Comparison of ENCODE assay signal across 8 cellular contexts in the genomic region with DNA sequence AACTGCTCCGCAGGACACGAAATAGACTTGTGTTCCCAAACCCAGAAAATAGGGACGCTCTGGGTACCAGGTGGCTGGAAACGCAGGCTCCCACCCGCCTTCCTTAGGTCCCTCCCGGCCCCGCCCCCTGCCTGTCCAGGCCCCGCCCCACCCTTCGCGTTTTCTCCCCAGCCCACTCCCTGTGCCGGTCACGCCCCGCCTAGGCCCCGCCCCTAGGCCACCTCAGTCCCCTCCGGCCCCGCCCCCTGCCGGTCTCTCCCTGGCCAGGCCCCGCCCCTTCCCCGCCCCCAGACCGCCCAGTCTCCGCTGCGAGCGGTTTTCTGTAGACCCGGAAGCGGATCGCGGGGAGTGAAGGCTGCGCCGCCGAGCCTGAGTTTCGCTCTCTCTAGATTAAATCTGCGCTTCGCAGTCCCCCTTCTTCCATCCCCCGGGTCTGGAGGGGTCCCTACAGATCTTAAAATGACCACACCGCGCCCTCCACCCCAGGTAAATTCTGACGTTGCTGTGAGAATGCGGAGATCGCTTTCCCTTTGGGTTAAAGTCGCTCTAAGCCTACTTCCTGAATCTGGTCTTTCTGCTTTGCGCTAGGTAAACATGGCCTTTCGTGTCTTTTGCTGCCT. TPM values are rescaled to one million over a fixed set of nuclear protein-coding genes. Genes with fewer than 3 reads are reported as not detected.
DNase-seq lines count a peak whose midpoint lies in the region; ATAC-seq and TF ChIP-seq lines count a peak whose summit lies in the region.

No MANE protein-coding gene starts in this region.

- peak overlapping the region; percentile 73 for H3K4me3 ChIP-seq in Caco-2 (ENCODE audit: low read depth, low read length)
- peak overlapping the region; percentile 67 for H3K4me3 ChIP-seq in PC-9
- peak overlapping the region; percentile 86 to 94 for H3K4me3 ChIP-seq in foreskin fibroblast (ENCODE audit: low read depth in 1 of 2, low read length in 2 of 2)

- H3K4me1 ChIP-seq in Caco-2, result no peaks in the 10 kb centered on the region
- peaks cover 7% of the 10 kb centered on the region for H3K4me1 ChIP-seq in PC-9 (replicated peaks; ENCODE audit: insufficient read depth)

- ATAC-seq in HG03039 (IDR thresholded peaks at IDR 0.05; ENCODE audit: unreplicated experiment) (peak; percentile 41), HG03469 (IDR thresholded peaks at IDR 0.05; ENCODE audit: unreplicated experiment) (no peak)
- ATAC-seq in stimulated activated memory B cell treated with anti-CD40 and anti-IgM and Interleukin-4, amounts not matched to agents 10 μg/mL and 1 μg/mL and 100 μg/mL, for 72 hours, result peak; percentile 92

- H3F3A ChIP-seq in PC-9 (ENCODE audit: insufficient read depth, low read depth), result peaks cover 30% of the 10 kb centered on the region; the same call in 1 of the 2 replicates

- intact Hi-C loops in Caco-2 (cut with micrococcal nuclease; ENCODE audit: unreplicated experiment), result loop anchor here (5.0 to 10.0 kb wide), 3 partner anchors 318 to 825 kb away; no protein-coding TSS in a partner anchor
- intact Hi-C loops in PC-9 (cut with micrococcal nuclease; ENCODE audit: unreplicated experiment), result loop anchor here (1.0 to 10.0 kb wide), 8 partner anchors 94 to 838 kb away; a partner anchor contains a TSS

- peaks cover 32% of the 10 kb centered on the region for H3K9me3 Mint-ChIP-seq in Caco-2 (ENCODE audit: unreplicated experiment)
- peaks cover 19% of the 10 kb centered on the region for H3K9me3 Mint-ChIP-seq in nephron
- H3K9me3 Mint-ChIP-seq in stimulated activated memory B cell treated with anti-CD40 and anti-IgM and Interleukin-4, amounts not matched to agents 10 μg/mL and 1 μg/mL and 100 μg/mL, for 72 hours, result peaks cover 22% of the 10 kb centered on the region

- H3K27ac Mint-ChIP-seq in Caco-2 (ENCODE audit: unreplicated experiment) (peak overlapping the region; percentile 80), nephron (peak overlapping the region; percentile 80 to 94 (median 85))
- H3K27ac Mint-ChIP-seq in stimulated activated memory B cell treated with anti-CD40 and anti-IgM and Interleukin-4, amounts not matched to agents 10 μg/mL and 1 μg/mL and 100 μg/mL, for 72 hours, result peak overlapping the region; percentile 100

- H3K27ac ChIP-seq in PC-9, result peak overlapping the region; percentile 64

- no peaks in the 10 kb centered on the region for H3K27me3 Mint-ChIP-seq in Caco-2 (ENCODE audit: insufficient read depth, unreplicated experiment)
- H3K27me3 Mint-ChIP-seq in nephron (ENCODE audit: low read depth), result no peaks in the 10 kb centered on the region
- no peaks in the 10 kb centered on the region for H3K27me3 Mint-ChIP-seq in stimulated activated memory B cell treated with anti-CD40 and anti-IgM and Interleukin-4, amounts not matched to agents 10 μg/mL and 1 μg/mL and 100 μg/mL, for 72 hours

- H3K4me3 Mint-ChIP-seq in Caco-2 (ENCODE audit: unreplicated experiment), result peak overlapping the region; percentile 87
- H3K4me3 Mint-ChIP-seq in nephron, result peak overlapping the region; percentile 99
- peak overlapping the region; percentile 100 for H3K4me3 Mint-ChIP-seq in stimulated activated memory B cell treated with anti-CD40 and anti-IgM and Interleukin-4, amounts not matched to agents 10 μg/mL and 1 μg/mL and 100 μg/mL, for 72 hours

- no TSS peak for BruUV-seq in Caco-2 (replicated peaks; lab: Mats Ljungman, UMichigan)
- no TSS peak for BruUV-seq in PC-9 (replicated peaks; lab: Mats Ljungman, UMichigan)

- no peaks in the 10 kb centered on the region for H3K79me2 ChIP-seq in PC-9 (ENCODE audit: low read depth)

- peaks cover 21% of the 10 kb centered on the region for H3K36me3 Mint-ChIP-seq in Caco-2 (ENCODE audit: insufficient read depth, unreplicated experiment)
- peaks cover 40% of the 10 kb centered on the region for H3K36me3 Mint-ChIP-seq in nephron (ENCODE audit: low read depth)
- H3K36me3 Mint-ChIP-seq in stimulated activated memory B cell treated with anti-CD40 and anti-IgM and Interleukin-4, amounts not matched to agents 10 μg/mL and 1 μg/mL and 100 μg/mL, for 72 hours, result peaks cover 44% of the 10 kb centered on the region

- H3K27me3 ChIP-seq in Caco-2 (replicated peaks; ENCODE audit: control insufficient read depth, insufficient read depth, low read length) (no peaks in the 10 kb centered on the region), PC-9 (ENCODE audit: insufficient read depth, low read depth) (no peaks in the 10 kb centered on the region)

- POLR2A ChIA-PET in Caco-2 (lab: Charles Lee), result interaction anchor here (0.7 kb wide), 1 partner anchor 143 kb away, joined by 3 read pairs; no protein-coding TSS in a partner anchor
- POLR2A ChIA-PET in PC-9 (lab: Charles Lee; ENCODE audit: unreplicated experiment), result no interaction called here

- peak overlapping the region; percentile 66 for H3K4me2 ChIP-seq in PC-9

- no peaks in the 10 kb centered on the region for H3K4me1 Mint-ChIP-seq in Caco-2 (ENCODE audit: low read depth, unreplicated experiment)
- peaks cover 21% of the 10 kb centered on the region for H3K4me1 Mint-ChIP-seq in nephron
- peaks cover 26% of the 10 kb centered on the region for H3K4me1 Mint-ChIP-seq in stimulated activated memory B cell treated with anti-CD40 and anti-IgM and Interleukin-4, amounts not matched to agents 10 μg/mL and 1 μg/mL and 100 μg/mL, for 72 hours

- TF ChIP-seq CTCF in Caco-2 (IDR thresholded peaks at IDR 0.05; ENCODE audit: insufficient read depth in 1 of 2, low read depth in 1 of 2, low read length in 1 of 2, severe bottlenecking in 1 of 2, unreplicated experiment in 1 of 2) (no peak), PC-9 (conservative IDR thresholded peaks at IDR 0.05) (no peak), foreskin fibroblast (IDR thresholded peaks at IDR 0.05; ENCODE audit: low read depth, low read length) (no peak), nephron (IDR thresholded peaks at IDR 0.05; ENCODE audit: unreplicated experiment in 3 of 3) (no peak)

- no peaks in the 10 kb centered on the region for H4K20me1 ChIP-seq in PC-9 (ENCODE audit: insufficient read depth)

- no peaks in the 10 kb centered on the region for H3K9me2 ChIP-seq in PC-9 (ENCODE audit: insufficient read depth)

- DNase-seq in Caco-2, result peak; percentile 82 to 92
- peak; percentile 76 to 93 for DNase-seq in PC-9
- DNase-seq in activated gamma-delta T cell (lab: John Stamatoyannopoulos, UW), result peak; percentile 75
- peak; percentile 87 to 97 for DNase-seq in foreskin fibroblast

- H3K9me3 ChIP-seq in Caco-2 (peaks cover 51% of the 10 kb centered on the region), PC-9 (ENCODE audit: insufficient read depth, low read depth) (peaks cover 40% of the 10 kb centered on the region)

- CTCF ChIA-PET in Caco-2 (lab: Charles Lee) (no interaction called here), PC-9 (lab: Charles Lee) (no interaction called here)

- H2AFZ ChIP-seq in PC-9, result peak overlapping the region; percentile 99

- H3K36me3 ChIP-seq in Caco-2 (ENCODE audit: control insufficient read depth, insufficient read depth, low read length) (no peaks in the 10 kb centered on the region), PC-9 (ENCODE audit: low read depth) (peaks cover 10% of the 10 kb centered on the region)

RNA-seq across cellular contexts. Expression of a gene that starts 3.7 kb away (rescaled TPM):
- total RNA-seq in Caco-2 (2022) (0.39 and 0.73 TPM in 2 replicates), PC-9 (2021) (6.8 and 11.2 TPM in 2 replicates)

RNA-seq across cellular contexts. Expression of a gene that starts 38.0 kb away (rescaled TPM):
- total RNA-seq in Caco-2 (2022) (1.3 and 2.2 TPM in 2 replicates), PC-9 (2021) (13.6 and 15.3 TPM in 2 replicates)

RNA-seq across cellular contexts. Expression of a gene that starts 57.8 kb away (rescaled TPM):
- total RNA-seq in Caco-2 (2022) (not detected in 2 replicates), PC-9 (2021) (10.2 and 14.5 TPM in 2 replicates)

Comparison
In these comparisons a context has a peak if more than half of its experiments do, and no peak if none do; other contexts are left out.
1. RNA of a gene that starts 57.8 kb away (total RNA-seq): 10.2 to 14.5 TPM in PC-9; not detected in Caco-2; every median in the first group is over 10 times any median in the second.
2. Peak in every context shown above with its lines, with median percentiles within 50 percentile points of each other: DNase-seq, H3K4me3 ChIP-seq, H3K27ac Mint-ChIP-seq and H3K4me3 Mint-ChIP-seq.